ENCODE assay signal across 17 cellular contexts in the genomic region with DNA sequence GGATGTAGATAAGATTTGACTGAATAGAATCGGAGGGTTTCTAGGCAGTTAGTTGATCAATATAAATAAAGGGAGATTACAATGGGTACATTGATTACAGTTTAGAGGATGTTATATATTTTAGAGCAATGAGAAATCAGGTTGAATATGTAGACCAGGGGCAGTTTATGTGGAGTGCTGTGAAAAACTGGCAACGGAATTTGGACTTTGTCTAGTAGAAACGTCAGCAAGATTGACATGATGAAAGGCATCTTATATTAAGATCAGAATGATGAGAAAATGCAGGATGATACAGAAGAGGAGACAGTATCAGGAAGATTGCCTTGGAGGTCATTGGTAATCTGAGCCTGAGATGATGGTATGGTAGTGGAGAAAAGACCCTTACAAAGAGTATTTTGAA.
"Had no signal": no experiment of that assay in that cellular context is flagged by ENCODE, and none has a peak within 500 bp of the region (broad histone marks: within the 10 kb centered on the region; RNA-seq: fewer than 3 reads in every experiment).

No MANE protein-coding gene starts in this region.

- H3K4me3 Mint-ChIP-seq: activated CD8-positive, alpha-beta memory T cell treated with anti-CD3 and anti-CD28 coated beads, Interleukin-2, amount 10 ng/mL, durations not matched to agents 7 days and 5 days; nephron; T-helper 2 cell treated with Interferon-gamma antibody and Interleukin-4, amounts not matched to agents 5 μg/mL and 100 μg/mL, for 36 hours had no signal

- H3K27ac Mint-ChIP-seq: activated CD8-positive, alpha-beta memory T cell treated with anti-CD3 and anti-CD28 coated beads, Interleukin-2, amount 10 ng/mL, durations not matched to agents 7 days and 5 days; T-helper 2 cell treated with Interferon-gamma antibody and Interleukin-4, amounts not matched to agents 5 μg/mL and 100 μg/mL, for 36 hours had no signal

- H3K4me3 ChIP-seq: adrenal gland, gastrocnemius medialis, lower lobe of right lung, ovary, SJCRH30, smooth muscle cell had no signal

- ATAC-seq: activated CD8-positive, alpha-beta memory T cell treated with anti-CD3 and anti-CD28 coated beads, Interleukin-2, amount 10 ng/mL, durations not matched to agents 7 days and 5 days had no signal

- H3K9me3 ChIP-seq: adrenal gland, gastrocnemius medialis, lower lobe of right lung, ovary had no signal

- DNase-seq: activated CD4-positive, alpha-beta T cell treated with anti-CD3 and anti-CD28 coated beads, Interleukin-2, amount 50 U/mL, for 48 hours; activated CD4-positive, CD25-positive, alpha-beta regulatory T cell treated with anti-CD3 and anti-CD28 coated beads, Interleukin-2, amount 50 U/mL, for 72 hours; activated CD8-positive, alpha-beta memory T cell treated with anti-CD3 and anti-CD28 coated beads, Interleukin-2, amount 10 ng/mL, durations not matched to agents 7 days and 5 days; activated naive CD4-positive, alpha-beta T cell treated with Interleukin-2 at 50 U/mL for 16 hours; activated T-cell treated with anti-CD3 and anti-CD28 coated beads, Interleukin-2, amount 50 U/mL, for 48 hours; effector memory CD4-positive, alpha-beta T cell; gastrocnemius medialis; kidney glomerular epithelial cell; lower lobe of right lung; ovary; retina; SJCRH30; trophoblast cell had no signal

- H3K36me3 ChIP-seq: adrenal gland, gastrocnemius medialis, lower lobe of right lung, ovary, SJCRH30 had no signal

- H3K27me3 Mint-ChIP-seq: activated CD8-positive, alpha-beta memory T cell treated with anti-CD3 and anti-CD28 coated beads, Interleukin-2, amount 10 ng/mL, durations not matched to agents 7 days and 5 days had no signal
